Comparison of ENCODE assay signal across 8 cellular contexts in genomic region chrX:155262970-155263754, GRCh38. TPM values are rescaled to one million over a fixed set of nuclear protein-coding genes. Genes with fewer than 3 reads are reported as not detected.
A peak's percentile ranks its signal among the peaks of the same experiment; 100 is the strongest.
DNase-seq lines count a peak whose midpoint lies in the region; ATAC-seq and TF ChIP-seq lines count a peak whose summit lies in the region.

No MANE protein-coding gene starts in this region.

- H3K4me3 Mint-ChIP-seq in activated CD8-positive, alpha-beta T cell treated with anti-CD3 and anti-CD28 coated beads for 36 hours: peak overlapping the region; percentile 67
- peak overlapping the region; percentile 68 to 94 (median 90) for H3K4me3 Mint-ChIP-seq in naive B cell
- H3K4me3 Mint-ChIP-seq in Caco-2 (ENCODE audit: unreplicated experiment): no peak overlapping the region

- H3K27ac Mint-ChIP-seq in activated CD8-positive, alpha-beta T cell treated with anti-CD3 and anti-CD28 coated beads for 36 hours: peak overlapping the region; percentile 88
- H3K27ac Mint-ChIP-seq in naive B cell (peak overlapping the region; percentile 4 to 95 (median 69)), Caco-2 (ENCODE audit: unreplicated experiment) (no peak overlapping the region)

- TF ChIP-seq CTCF in GM12864 (IDR thresholded peaks at IDR 0.05; ENCODE audit: low read depth, low read length, missing control alignments) (no peak), Caco-2 (IDR thresholded peaks at IDR 0.05; ENCODE audit: insufficient read depth in 1 of 2, low read depth in 1 of 2, low read length in 1 of 2, severe bottlenecking in 1 of 2, unreplicated experiment in 1 of 2) (no peak)
- TF ChIP-seq CTCF in activated CD8-positive, alpha-beta T cell treated with anti-CD3 and anti-CD28 coated beads for 36 hours (IDR thresholded peaks at IDR 0.05): no peak

- H3K27me3 ChIP-seq in Caco-2 (replicated peaks; ENCODE audit: control insufficient read depth, insufficient read depth, low read length): no peaks in the 10 kb centered on the region

- DNase-seq in GM12864 (ENCODE audit: low read depth) (no peak), naive B cell (peak; percentile 19), RPMI8226 (no peak), middle frontal gyrus (ENCODE audit: extremely low spot score, low spot score) (no peak), Caco-2 (no peak)
- no peak for DNase-seq in activated CD8-positive, alpha-beta T cell treated with anti-CD3 and anti-CD28 coated beads for 36 hours

- CTCF ChIA-PET in activated CD8-positive, alpha-beta T cell treated with anti-CD3 and anti-CD28 coated beads for 36 hours (lab: Charles Lee): interaction anchor here (1.2 to 1.9 kb wide), 2 partner anchors 46 kb away, joined by 3 to 5 read pairs; partner anchors contain the start of gene VBP1
- CTCF ChIA-PET in Caco-2 (lab: Charles Lee): no interaction called here

- no TSS peak for BruUV-seq in Caco-2 (replicated peaks; lab: Mats Ljungman, UMichigan)

- ATAC-seq in HG02973 (IDR thresholded peaks at IDR 0.05; ENCODE audit: unreplicated experiment) (peak; percentile 43), naive B cell (ENCODE audit: low read depth in 2 of 2) (peak in 1 of 2 donors; percentile 26), GM18868 (IDR thresholded peaks at IDR 0.05; ENCODE audit: unreplicated experiment) (no peak)
- ATAC-seq in activated CD8-positive, alpha-beta T cell treated with anti-CD3 and anti-CD28 coated beads for 36 hours: peak; percentile 26

- H3K4me3 ChIP-seq in GM12864 (ENCODE audit: low read depth, low read length) (peak overlapping the region; percentile 81), Caco-2 (ENCODE audit: low read depth, low read length) (no peak overlapping the region)

- POLR2A ChIA-PET in activated CD8-positive, alpha-beta T cell treated with anti-CD3 and anti-CD28 coated beads for 36 hours (lab: Charles Lee): interaction anchor here (1.9 kb wide), 1 partner anchor 46 kb away, joined by 10 read pairs; the partner anchor contains the start of gene VBP1
- POLR2A ChIA-PET in Caco-2 (lab: Charles Lee): no interaction called here

- H3K4me1 Mint-ChIP-seq in activated CD8-positive, alpha-beta T cell treated with anti-CD3 and anti-CD28 coated beads for 36 hours (ENCODE audit: low read depth): peaks cover 16% of the 10 kb centered on the region
- H3K4me1 Mint-ChIP-seq in naive B cell (peaks cover 9 to 12% (median 12%) of the 10 kb centered on the region in 3 donors), Caco-2 (ENCODE audit: low read depth, unreplicated experiment) (no peaks in the 10 kb centered on the region)

- no peaks in the 10 kb centered on the region for H3K9me3 ChIP-seq in Caco-2

- no peaks in the 10 kb centered on the region for H3K27me3 Mint-ChIP-seq in activated CD8-positive, alpha-beta T cell treated with anti-CD3 and anti-CD28 coated beads for 36 hours
- H3K27me3 Mint-ChIP-seq in naive B cell (no peaks in the 10 kb centered on the region), Caco-2 (ENCODE audit: insufficient read depth, unreplicated experiment) (no peaks in the 10 kb centered on the region)

- H3K36me3 ChIP-seq in Caco-2 (ENCODE audit: control insufficient read depth, insufficient read depth, low read length): no peaks in the 10 kb centered on the region

- no peaks in the 10 kb centered on the region for H3K4me1 ChIP-seq in Caco-2

- H3K36me3 Mint-ChIP-seq in activated CD8-positive, alpha-beta T cell treated with anti-CD3 and anti-CD28 coated beads for 36 hours (ENCODE audit: low read depth): peaks cover 13% of the 10 kb centered on the region
- peaks cover 3 to 7% of the 10 kb centered on the region in 2 donors for H3K36me3 Mint-ChIP-seq in naive B cell
- no peaks in the 10 kb centered on the region for H3K36me3 Mint-ChIP-seq in Caco-2 (ENCODE audit: insufficient read depth, unreplicated experiment)

- intact Hi-C loops in activated CD8-positive, alpha-beta T cell treated with anti-CD3 and anti-CD28 coated beads for 36 hours (cut with micrococcal nuclease): no loop called here
- intact Hi-C loops in Caco-2 (cut with micrococcal nuclease; ENCODE audit: unreplicated experiment): no loop called here

- H3K9me3 Mint-ChIP-seq in activated CD8-positive, alpha-beta T cell treated with anti-CD3 and anti-CD28 coated beads for 36 hours: no peaks in the 10 kb centered on the region
- H3K9me3 Mint-ChIP-seq in naive B cell: no peaks in the 10 kb centered on the region
- no peaks in the 10 kb centered on the region for H3K9me3 Mint-ChIP-seq in Caco-2 (ENCODE audit: unreplicated experiment)

RNA-seq across cellular contexts. Expression of gene RAB39B, which starts 1.1 kb away (rescaled TPM):
- 10 to 100 TPM; 12.0 to 13.2 TPM for total RNA-seq in activated CD8-positive, alpha-beta T cell treated with anti-CD3 and anti-CD28 coated beads for 36 hours
- 1 to 10 TPM; 1.9 to 6.4 (median 5.3) TPM for polyA plus RNA-seq in naive B cell (ENCODE audit: low read depth in 6 of 6)
- 0.18 and 0.23 TPM in 2 replicates for total RNA-seq in Caco-2 (2022)

RNA-seq across cellular contexts. Expression of gene VBP1, which starts 46.9 kb away (rescaled TPM):
- total RNA-seq in activated CD8-positive, alpha-beta T cell treated with anti-CD3 and anti-CD28 coated beads for 36 hours: 10 to 100 TPM; 76.6 to 81.0 TPM
- 10 to 100 TPM; 67.8 to 84.4 (median 73.8) TPM for polyA plus RNA-seq in naive B cell (ENCODE audit: low read depth in 6 of 6)
- total RNA-seq in Caco-2 (2022): 54.8 and 56.8 TPM in 2 replicates

Comparison
In these comparisons a context has a peak if more than half of its experiments do, and no peak if none do; other contexts are left out.
1. RNA of gene RAB39B, which starts 1.1 kb away (total RNA-seq): 12.0 to 13.2 TPM in activated CD8-positive, alpha-beta T cell treated with anti-CD3 and anti-CD28 coated beads for 36 hours; 0.18 to 0.23 TPM in Caco-2; every median in the first group is over 10 times any median in the second.